In the genomic region with DNA sequence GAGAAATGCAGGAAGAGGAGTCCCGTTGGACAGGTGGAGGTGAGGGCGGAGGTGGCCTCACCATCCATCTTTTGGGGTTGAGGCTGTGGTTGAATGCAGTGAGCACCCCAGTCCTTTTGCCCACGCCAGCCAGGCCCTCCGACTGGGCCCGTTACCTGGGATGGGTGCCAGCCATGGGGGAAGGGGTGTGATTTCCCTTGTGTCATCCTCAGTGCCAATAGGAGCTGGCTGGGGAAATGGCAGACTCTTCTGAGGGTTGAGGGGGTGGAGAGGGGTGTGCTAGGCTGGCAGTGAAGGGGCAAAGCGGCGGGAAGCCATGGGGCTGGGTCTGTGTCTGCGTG, we compare ENCODE assay signal across 12 cellular contexts. TPM values are rescaled to one million over a fixed set of nuclear protein-coding genes. Genes with fewer than 3 reads are reported as not detected.
DNase-seq lines count a peak whose midpoint lies in the region; ATAC-seq and TF ChIP-seq lines count a peak whose summit lies in the region.
"Had no signal": no experiment of that assay in that cellular context is flagged by ENCODE, and none has a peak within 500 bp of the region (broad histone marks: within the 10 kb centered on the region; RNA-seq: fewer than 3 reads in every experiment).

No MANE protein-coding gene starts in this region.

- DNase-seq in activated naive CD4-positive, alpha-beta T cell treated with anti-CD3 and anti-CD28 coated beads, Interleukin-2, amount 10 ng/mL, durations not matched to agents 7 days and 5 days: no peak
- DNase-seq in activated naive CD4-positive, alpha-beta T cell (lab: John Stamatoyannopoulos, UW): no peak
- no peak for DNase-seq in astrocyte of the cerebellum (ENCODE audit: low read depth)
- peak; percentile 9 for DNase-seq in naive B cell
- DNase-seq in tibial nerve (ENCODE audit: low spot score in 2 of 2): no peak
- no peak for DNase-seq in UCSD-AML1 (lab: John Stamatoyannopoulos, UW; ENCODE audit: unreplicated experiment)
- DNase-seq in SKM-1 (lab: John Stamatoyannopoulos, UW; ENCODE audit: unreplicated experiment): no peak
- no peak for DNase-seq in SKM-1 treated with dmso at 0.1 percent for 144 hours (lab: John Stamatoyannopoulos, UW; ENCODE audit: unreplicated experiment)
- DNase-seq: AML-193, NCI-H146, OCI-M1 had no signal

- no peaks in the 10 kb centered on the region for H3K36me3 ChIP-seq in tibial nerve

- peaks cover 20% of the 10 kb centered on the region for H3K4me1 Mint-ChIP-seq in activated naive CD4-positive, alpha-beta T cell treated with anti-CD3 and anti-CD28 coated beads, Interleukin-2, amount 10 ng/mL, durations not matched to agents 7 days and 5 days
- H3K4me1 Mint-ChIP-seq in naive B cell: peaks cover 10 to 20% (median 16%) of the 10 kb centered on the region in 3 donors

- no peak overlapping the region for H3K27ac Mint-ChIP-seq in activated naive CD4-positive, alpha-beta T cell treated with anti-CD3 and anti-CD28 coated beads, Interleukin-2, amount 10 ng/mL, durations not matched to agents 7 days and 5 days
- no peak overlapping the region for H3K27ac Mint-ChIP-seq in naive B cell

- H3K4me1 ChIP-seq in tibial nerve: peaks cover 0 to 14% (median 13%) of the 10 kb centered on the region in 4 donors

- peak overlapping the region; percentile 65 for H3K4me3 Mint-ChIP-seq in activated naive CD4-positive, alpha-beta T cell treated with anti-CD3 and anti-CD28 coated beads, Interleukin-2, amount 10 ng/mL, durations not matched to agents 7 days and 5 days
- peak overlapping the region in 6 of 8 donors; percentile 12 to 78 (median 51) for H3K4me3 Mint-ChIP-seq in naive B cell

- in situ Hi-C loops in astrocyte of the cerebellum (cut with HindIII; ENCODE audit: low sequenced_read_pairs): no loop called here

- no peak for TF ChIP-seq EP300 in tibial nerve (IDR thresholded peaks at IDR 0.05)

- CTCF ChIA-PET in activated naive CD4-positive, alpha-beta T cell treated with anti-CD3 and anti-CD28 coated beads, Interleukin-2, amount 10 ng/mL, durations not matched to agents 7 days and 5 days (lab: Charles Lee): interaction anchor here (1.3 kb wide), 1 partner anchor 33 kb away, joined by 5 read pairs; no protein-coding TSS in a partner anchor

- H3K4me3 ChIP-seq in astrocyte of the cerebellum (ENCODE audit: low read depth, low read length) (peak overlapping the region; percentile 20), tibial nerve (peak overlapping the region; percentile 24 to 45 (median 34))

- H3K9me3 Mint-ChIP-seq in activated naive CD4-positive, alpha-beta T cell treated with anti-CD3 and anti-CD28 coated beads, Interleukin-2, amount 10 ng/mL, durations not matched to agents 7 days and 5 days: no peaks in the 10 kb centered on the region
- H3K9me3 Mint-ChIP-seq in naive B cell: peaks cover 0 to 1% (median 0%) of the 10 kb centered on the region in 7 donors

- H3K36me3 Mint-ChIP-seq in activated naive CD4-positive, alpha-beta T cell treated with anti-CD3 and anti-CD28 coated beads, Interleukin-2, amount 10 ng/mL, durations not matched to agents 7 days and 5 days: no peaks in the 10 kb centered on the region
- no peaks in the 10 kb centered on the region for H3K36me3 Mint-ChIP-seq in naive B cell

- TF ChIP-seq POLR2A in tibial nerve (IDR thresholded peaks at IDR 0.05): no peak

- no peak overlapping the region for H3K27ac ChIP-seq in tibial nerve
- H3K27ac ChIP-seq: VCaP had no signal

- no peak for TF ChIP-seq CTCF in astrocyte of the cerebellum (IDR thresholded peaks at IDR 0.05; ENCODE audit: low read depth, low read length, missing control alignments)
- no peak for TF ChIP-seq CTCF in tibial nerve (IDR thresholded peaks at IDR 0.05)

- H3K27me3 Mint-ChIP-seq in activated naive CD4-positive, alpha-beta T cell treated with anti-CD3 and anti-CD28 coated beads, Interleukin-2, amount 10 ng/mL, durations not matched to agents 7 days and 5 days: peaks cover 93% of the 10 kb centered on the region
- peaks cover 27 to 68% (median 58%) of the 10 kb centered on the region in 3 donors for H3K27me3 Mint-ChIP-seq in naive B cell

- H3K9me3 ChIP-seq in tibial nerve: no peaks in the 10 kb centered on the region

- peaks cover 0 to 55% of the 10 kb centered on the region in 2 donors for H3K27me3 ChIP-seq in tibial nerve

- 34 to 45% methylated on average over 8 of the region's 8 CpGs for WGBS in tibial nerve, 2 donors

- peak in 1 of 2 donors; percentile 13 for ATAC-seq in naive B cell (ENCODE audit: low read depth in 2 of 2)

RNA-seq across cellular contexts. Expression of gene KCNH3, which starts 9.6 kb away (rescaled TPM):
- under 1 TPM in 3 of 6 donors, not detected in 3; 0.09 to 0.33 (median 0.18) TPM for polyA plus RNA-seq in naive B cell (ENCODE audit: low read depth in 6 of 6)
- under 1 TPM in 2 of 4 donors, not detected in 2; 0.21 to 0.30 TPM for total RNA-seq in tibial nerve

RNA-seq across cellular contexts. Expression of gene MCRS1, which starts 19.5 kb away (rescaled TPM):
- polyA plus RNA-seq in naive B cell (ENCODE audit: low read depth in 6 of 6): 10 to 100 TPM; 41.5 to 54.5 (median 51.1) TPM
- total RNA-seq in tibial nerve: 10 to 100 TPM; 42.0 to 67.2 (median 64.5) TPM

RNA-seq across cellular contexts. Expression of gene FAM186B, which starts 57.0 kb away (rescaled TPM):
- polyA plus RNA-seq in naive B cell (ENCODE audit: low read depth in 6 of 6): under 1 TPM in 3 of 6 donors, not detected in 3; 0.16 to 0.21 (median 0.17) TPM
- under 1 TPM in 3 of 4 donors, not detected in 1; 0.42 to 0.98 (median 0.44) TPM for total RNA-seq in tibial nerve
